1 cellular context compared by ENCODE assay signal in the genomic region with DNA sequence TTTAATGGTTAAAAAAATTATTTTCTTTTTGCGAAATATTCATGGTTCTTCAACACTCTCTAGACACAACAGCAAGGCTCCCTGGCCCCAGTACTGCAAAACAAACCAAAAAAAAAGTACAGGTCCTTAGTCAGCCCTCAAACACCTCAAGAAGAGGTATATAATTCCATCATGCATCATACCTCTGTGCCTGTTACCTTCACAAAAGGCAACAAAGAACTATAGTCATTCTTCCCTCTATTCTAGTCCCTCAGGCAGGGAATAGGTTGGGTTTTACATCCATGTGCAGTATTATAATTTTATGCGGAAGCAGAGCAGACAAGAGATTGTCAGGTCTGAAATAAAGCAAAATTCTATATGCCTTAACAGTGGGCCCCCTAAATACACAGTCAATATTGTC.
TF ChIP-seq lines count a peak whose summit lies in the region.

No MANE protein-coding gene starts in this region.

TF ChIP-seq in HepG2, 621 proteins besides CTCF, POLR2A, EP300 and RAD21:
- TF ChIP-seq SALL1 (CRISPR knock-in tag; IDR thresholded peaks at IDR 0.05) (no peak), NAIF1 (CRISPR knock-in tag; IDR thresholded peaks at IDR 0.05; ENCODE audit: borderline replicate concordance) (no peak), POLR2AphosphoS2 (IDR thresholded peaks at IDR 0.05; ENCODE audit: low read depth, low read length) (peak; percentile 50; the same call in 1 of the 2 replicates), ZNF652 (CRISPR knock-in tag; IDR thresholded peaks at IDR 0.05; ENCODE audit: borderline replicate concordance, low read depth) (no peak), CEBPB (IDR thresholded peaks at IDR 0.05; ENCODE audit: borderline replicate concordance, low read depth, low read length) (no peak), ZNF570 (CRISPR knock-in tag; IDR thresholded peaks at IDR 0.05; ENCODE audit: borderline replicate concordance) (no peak), SSRP1 (CRISPR knock-in tag; IDR thresholded peaks at IDR 0.05) (peak; percentile 70; the same call in 1 of the 2 replicates)
- TF ChIP-seq, protein P1, sequence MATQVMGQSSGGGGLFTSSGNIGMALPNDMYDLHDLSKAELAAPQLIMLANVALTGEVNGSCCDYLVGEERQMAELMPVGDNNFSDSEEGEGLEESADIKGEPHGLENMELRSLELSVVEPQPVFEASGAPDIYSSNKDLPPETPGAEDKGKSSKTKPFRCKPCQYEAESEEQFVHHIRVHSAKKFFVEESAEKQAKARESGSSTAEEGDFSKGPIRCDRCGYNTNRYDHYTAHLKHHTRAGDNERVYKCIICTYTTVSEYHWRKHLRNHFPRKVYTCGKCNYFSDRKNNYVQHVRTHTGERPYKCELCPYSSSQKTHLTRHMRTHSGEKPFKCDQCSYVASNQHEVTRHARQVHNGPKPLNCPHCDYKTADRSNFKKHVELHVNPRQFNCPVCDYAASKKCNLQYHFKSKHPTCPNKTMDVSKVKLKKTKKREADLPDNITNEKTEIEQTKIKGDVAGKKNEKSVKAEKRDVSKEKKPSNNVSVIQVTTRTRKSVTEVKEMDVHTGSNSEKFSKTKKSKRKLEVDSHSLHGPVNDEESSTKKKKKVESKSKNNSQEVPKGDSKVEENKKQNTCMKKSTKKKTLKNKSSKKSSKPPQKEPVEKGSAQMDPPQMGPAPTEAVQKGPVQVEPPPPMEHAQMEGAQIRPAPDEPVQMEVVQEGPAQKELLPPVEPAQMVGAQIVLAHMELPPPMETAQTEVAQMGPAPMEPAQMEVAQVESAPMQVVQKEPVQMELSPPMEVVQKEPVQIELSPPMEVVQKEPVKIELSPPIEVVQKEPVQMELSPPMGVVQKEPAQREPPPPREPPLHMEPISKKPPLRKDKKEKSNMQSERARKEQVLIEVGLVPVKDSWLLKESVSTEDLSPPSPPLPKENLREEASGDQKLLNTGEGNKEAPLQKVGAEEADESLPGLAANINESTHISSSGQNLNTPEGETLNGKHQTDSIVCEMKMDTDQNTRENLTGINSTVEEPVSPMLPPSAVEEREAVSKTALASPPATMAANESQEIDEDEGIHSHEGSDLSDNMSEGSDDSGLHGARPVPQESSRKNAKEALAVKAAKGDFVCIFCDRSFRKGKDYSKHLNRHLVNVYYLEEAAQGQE (IDR thresholded peaks at IDR 0.05; ENCODE audit: borderline replicate concordance in 1 of 2, low read depth in 1 of 2, low read length in 2 of 2), result no peak
TF ChIP-seq in HepG2: peak in this region for 2.
